In genomic region chr7:129502708-129503685, GRCh38 we compare ENCODE assay signal across 1 cellular context.
TF ChIP-seq lines count a peak whose summit lies in the region.

No MANE protein-coding gene starts in this region.

TF ChIP-seq in liver, 16 proteins besides CTCF, POLR2A, EP300 and RAD21 (continued from another document):
- TF ChIP-seq, protein P1, sequence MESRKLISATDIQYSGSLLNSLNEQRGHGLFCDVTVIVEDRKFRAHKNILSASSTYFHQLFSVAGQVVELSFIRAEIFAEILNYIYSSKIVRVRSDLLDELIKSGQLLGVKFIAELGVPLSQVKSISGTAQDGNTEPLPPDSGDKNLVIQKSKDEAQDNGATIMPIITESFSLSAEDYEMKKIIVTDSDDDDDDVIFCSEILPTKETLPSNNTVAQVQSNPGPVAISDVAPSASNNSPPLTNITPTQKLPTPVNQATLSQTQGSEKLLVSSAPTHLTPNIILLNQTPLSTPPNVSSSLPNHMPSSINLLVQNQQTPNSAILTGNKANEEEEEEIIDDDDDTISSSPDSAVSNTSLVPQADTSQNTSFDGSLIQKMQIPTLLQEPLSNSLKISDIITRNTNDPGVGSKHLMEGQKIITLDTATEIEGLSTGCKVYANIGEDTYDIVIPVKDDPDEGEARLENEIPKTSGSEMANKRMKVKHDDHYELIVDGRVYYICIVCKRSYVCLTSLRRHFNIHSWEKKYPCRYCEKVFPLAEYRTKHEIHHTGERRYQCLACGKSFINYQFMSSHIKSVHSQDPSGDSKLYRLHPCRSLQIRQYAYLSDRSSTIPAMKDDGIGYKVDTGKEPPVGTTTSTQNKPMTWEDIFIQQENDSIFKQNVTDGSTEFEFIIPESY (IDR thresholded peaks at IDR 0.05), result no peak
- TF ChIP-seq TAF1 (conservative IDR thresholded peaks at IDR 0.05), result no peak
- no peak for TF ChIP-seq FOXA2 (IDR thresholded peaks at IDR 0.05)
